7 cellular contexts compared by ENCODE assay signal in genomic region chr22:25420114-25420441, GRCh38.
DNase-seq lines count a peak whose midpoint lies in the region; ATAC-seq, FAIRE-seq and TF ChIP-seq lines count a peak whose summit lies in the region.
"Not testable (repeated sequence)": the region's sequence is repeated elsewhere in the genome, so short reads cannot be mapped to it uniquely, and the experiment has no call there.

No MANE protein-coding gene starts in this region.

- not testable (repeated sequence) for FAIRE-seq in astrocyte (lab: Jason Lieb, UNC)

- H3K27me3 ChIP-seq in DOHH2 (ENCODE audit: control insufficient read depth, low read length) (peaks cover 35% of the 10 kb centered on the region), astrocyte (ENCODE audit: insufficient read depth, low read length) (peaks cover 55% of the 10 kb centered on the region), hepatocyte (peaks cover 48% of the 10 kb centered on the region), mucosa of stomach (ENCODE audit: control insufficient read depth, insufficient read depth, low read length) (peaks cover 38% of the 10 kb centered on the region)
- not testable (repeated sequence) for H3K27me3 ChIP-seq in SJCRH30

- 52% methylated on average over 6 of the region's 6 CpGs for WGBS in hepatocyte (ENCODE audit: low lambda C conversion rate, missing lambda C conversion rate)

- H3K36me3 ChIP-seq in DOHH2 (ENCODE audit: control insufficient read depth, low read length); SJCRH30; astrocyte (ENCODE audit: insufficient read depth, low read length); hepatocyte (replicated peaks; ENCODE audit: insufficient read depth, low read depth); mucosa of stomach (ENCODE audit: control insufficient read depth, insufficient read depth, low read length): not testable (repeated sequence)

- peaks cover 25% of the 10 kb centered on the region for H3K4me1 ChIP-seq in DOHH2 (ENCODE audit: control insufficient read depth, low read length)
- not testable (repeated sequence) for H3K4me1 ChIP-seq in SJCRH30; astrocyte (ENCODE audit: insufficient read depth, low read length)
- H3K4me1 ChIP-seq in hepatocyte (ENCODE audit: insufficient read depth) = peaks cover 11% of the 10 kb centered on the region
- H3K4me1 ChIP-seq in mucosa of stomach (ENCODE audit: control insufficient read depth, insufficient read depth, low read length) = peaks cover 24% of the 10 kb centered on the region

- H3K27me3 Mint-ChIP-seq in activated T-cell treated with anti-CD3 and anti-CD28 coated beads, Interleukin-2, amount 50 U/mL, for 24 hours = peaks cover 73% of the 10 kb centered on the region
- peaks cover 78% of the 10 kb centered on the region for H3K27me3 Mint-ChIP-seq in astrocyte (ENCODE audit: low read depth, unreplicated experiment)

- not testable (repeated sequence) for H3K36me3 Mint-ChIP-seq in activated T-cell treated with anti-CD3 and anti-CD28 coated beads, Interleukin-2, amount 50 U/mL, for 24 hours (ENCODE audit: low read depth); astrocyte (ENCODE audit: low read depth, unreplicated experiment); stimulated activated effector memory CD8-positive, alpha-beta T cell treated with anti-CD3 and anti-CD28 coated beads, Interleukin-12 subunit alpha, Interleukin-12 subunit beta, amount 100 ng/mL, for 72 hours

- not testable (repeated sequence) for H3K79me2 ChIP-seq in DOHH2 (ENCODE audit: control insufficient read depth, low read length); astrocyte (ENCODE audit: insufficient read depth, low read length); hepatocyte

- H3K4me3 ChIP-seq in DOHH2 (ENCODE audit: low read length) (peak overlapping the region; percentile 67), SJCRH30 (peak overlapping the region; percentile 46; the same call in 1 of the 2 replicates)
- not testable (repeated sequence) for H3K4me3 ChIP-seq in astrocyte (ENCODE audit: insufficient read depth, low read depth, low read length); hepatocyte; mucosa of stomach (ENCODE audit: low read length)

- not testable (repeated sequence) for H3K9me3 Mint-ChIP-seq in activated T-cell treated with anti-CD3 and anti-CD28 coated beads, Interleukin-2, amount 50 U/mL, for 24 hours; astrocyte (ENCODE audit: unreplicated experiment); stimulated activated effector memory CD8-positive, alpha-beta T cell treated with anti-CD3 and anti-CD28 coated beads, Interleukin-12 subunit alpha, Interleukin-12 subunit beta, amount 100 ng/mL, for 72 hours

- not testable (repeated sequence) for H2AFZ ChIP-seq in astrocyte (ENCODE audit: low read depth, low read length); hepatocyte

- H4K20me1 ChIP-seq in DOHH2 (ENCODE audit: control insufficient read depth, insufficient read depth, low read depth, low read length); astrocyte (ENCODE audit: insufficient read depth, low read length); hepatocyte (ENCODE audit: insufficient read depth, poor library complexity, severe bottlenecking): not testable (repeated sequence)

- ATAC-seq in stimulated activated effector memory CD8-positive, alpha-beta T cell treated with anti-CD3 and anti-CD28 coated beads, Interleukin-12 subunit alpha, Interleukin-12 subunit beta, amount 100 ng/mL, for 72 hours = not testable (repeated sequence)

- H3K9ac ChIP-seq in astrocyte (ENCODE audit: low read length) = not testable (repeated sequence)
- H3K9ac ChIP-seq in mucosa of stomach (ENCODE audit: low read length) = peak overlapping the region; percentile 22

- H3K9me2 ChIP-seq in DOHH2 (replicated peaks; ENCODE audit: control insufficient read depth, low read length); hepatocyte (replicated peaks; ENCODE audit: insufficient read depth): not testable (repeated sequence)

- H3K4me2 ChIP-seq in DOHH2 (ENCODE audit: low read length) (peak overlapping the region; percentile 81), hepatocyte (peak overlapping the region; percentile 91)
- not testable (repeated sequence) for H3K4me2 ChIP-seq in astrocyte (ENCODE audit: low read length)

- peaks cover 23% of the 10 kb centered on the region for H3K4me1 Mint-ChIP-seq in activated T-cell treated with anti-CD3 and anti-CD28 coated beads, Interleukin-2, amount 50 U/mL, for 24 hours (ENCODE audit: low read depth)
- H3K4me1 Mint-ChIP-seq in astrocyte (ENCODE audit: low read depth, unreplicated experiment) = not testable (repeated sequence)
- peaks cover 25% of the 10 kb centered on the region for H3K4me1 Mint-ChIP-seq in stimulated activated effector memory CD8-positive, alpha-beta T cell treated with anti-CD3 and anti-CD28 coated beads, Interleukin-12 subunit alpha, Interleukin-12 subunit beta, amount 100 ng/mL, for 72 hours

- not testable (repeated sequence) for H3K27ac ChIP-seq in DOHH2 (ENCODE audit: low read depth, low read length); SJCRH30; astrocyte (ENCODE audit: low read depth, low read length); hepatocyte

- not testable (repeated sequence) for H3F3A ChIP-seq in DOHH2 (ENCODE audit: control insufficient read depth, insufficient read depth)

- not testable (repeated sequence) for TF ChIP-seq CTCF in DOHH2 (IDR thresholded peaks at IDR 0.05; ENCODE audit: low read depth, low read length, poor library complexity, severe bottlenecking); astrocyte (IDR thresholded peaks at IDR 0.05; ENCODE audit: insufficient read depth, low read depth, low read length); hepatocyte (IDR thresholded peaks at IDR 0.05; ENCODE audit: poor library complexity)

- not testable (repeated sequence) for H3K9me3 ChIP-seq in DOHH2 (ENCODE audit: control insufficient read depth, insufficient read depth, low read length); SJCRH30 (replicated peaks); astrocyte (ENCODE audit: insufficient read depth, low read depth, low read length); hepatocyte (ENCODE audit: low read depth); mucosa of stomach (ENCODE audit: control insufficient read depth, low read length)

- peak overlapping the region; percentile 54 for H3K4me3 Mint-ChIP-seq in activated T-cell treated with anti-CD3 and anti-CD28 coated beads, Interleukin-2, amount 50 U/mL, for 24 hours
- H3K4me3 Mint-ChIP-seq in astrocyte (ENCODE audit: unreplicated experiment) = peak overlapping the region; percentile 3
- H3K4me3 Mint-ChIP-seq in stimulated activated effector memory CD8-positive, alpha-beta T cell treated with anti-CD3 and anti-CD28 coated beads, Interleukin-12 subunit alpha, Interleukin-12 subunit beta, amount 100 ng/mL, for 72 hours = peak overlapping the region; percentile 51

- not testable (repeated sequence) for H3K27ac Mint-ChIP-seq in activated T-cell treated with anti-CD3 and anti-CD28 coated beads, Interleukin-2, amount 50 U/mL, for 24 hours; astrocyte (ENCODE audit: unreplicated experiment); stimulated activated effector memory CD8-positive, alpha-beta T cell treated with anti-CD3 and anti-CD28 coated beads, Interleukin-12 subunit alpha, Interleukin-12 subunit beta, amount 100 ng/mL, for 72 hours

- not testable (repeated sequence) for DNase-seq in SJCRH30; activated T-cell treated with anti-CD3 and anti-CD28 coated beads, Interleukin-2, amount 50 U/mL, for 24 hours; astrocyte (ENCODE audit: low read depth); hepatocyte (ENCODE audit: low spot score); stimulated activated effector memory CD8-positive, alpha-beta T cell treated with anti-CD3 and anti-CD28 coated beads, Interleukin-12 subunit alpha, Interleukin-12 subunit beta, amount 100 ng/mL, for 72 hours (ENCODE audit: low spot score in 2 of 2)

Comparison
In these comparisons a context has a peak if more than half of its experiments do, and no peak if none do; other contexts are left out.
1. H3K4me3 Mint-ChIP-seq: peak in every context shown above with its lines; median percentile 54 in activated T-cell treated with anti-CD3 and anti-CD28 coated beads, Interleukin-2, amount 50 U/mL, for 24 hours; 51 in stimulated activated effector memory CD8-positive, alpha-beta T cell treated with anti-CD3 and anti-CD28 coated beads, Interleukin-12 subunit alpha, Interleukin-12 subunit beta, amount 100 ng/mL, for 72 hours; 3 in astrocyte.